11 cellular contexts compared by ENCODE assay signal in genomic region chr2:161245237-161245505, GRCh38.
DNase-seq lines count a peak whose midpoint lies in the region; ATAC-seq, FAIRE-seq and TF ChIP-seq lines count a peak whose summit lies in the region.
"Had no signal": no experiment of that assay in that cellular context is flagged by ENCODE, and none has a peak within 500 bp of the region (broad histone marks: within the 10 kb centered on the region; RNA-seq: fewer than 3 reads in every experiment).

No MANE protein-coding gene starts in this region.

- ATAC-seq in GM19035 (IDR thresholded peaks at IDR 0.05; ENCODE audit: unreplicated experiment) (peak; percentile 1), PC-3 (no peak)

- H3K9me2 ChIP-seq in PC-3 (replicated peaks; ENCODE audit: low read length): no peaks in the 10 kb centered on the region

- H3K9me3 ChIP-seq in PC-3 (ENCODE audit: low read length): no peaks in the 10 kb centered on the region
- H3K9me3 ChIP-seq in parathyroid adenoma (ENCODE audit: control insufficient read depth, low read length): no peaks in the 10 kb centered on the region

- H3K27ac ChIP-seq in PC-3 (ENCODE audit: low read length) (peak overlapping the region; percentile 10; the same call in 1 of the 2 replicates), parathyroid adenoma (peak overlapping the region; percentile 96)

- intact Hi-C loops in PC-3 (cut with micrococcal nuclease): no loop called here
- intact Hi-C loops in posterior cingulate gyrus (cut with DNase I): no loop called here

- H2AFZ ChIP-seq in PC-3 (ENCODE audit: low read length): no peak overlapping the region
- H2AFZ ChIP-seq in parathyroid adenoma: peak overlapping the region; percentile 44

- DNase-seq in PC-3: no peak
- DNase-seq in epithelial cell of esophagus (ENCODE audit: low read depth): no peak
- no peak for DNase-seq in posterior cingulate gyrus
- DNase-seq in NCI-H345 (lab: John Stamatoyannopoulos, UW): no peak
- DNase-seq in GM12891 (ENCODE audit: insufficient read length, low spot score): no peak
- no peak for DNase-seq in NOMO-1 treated with dmso at 0.1 percent for 144 hours (lab: John Stamatoyannopoulos, UW; ENCODE audit: unreplicated experiment)
- DNase-seq: foreskin fibroblast, GDM1, NCI-H146 had no signal

- no peak for FAIRE-seq in GM12891 (lab: Jason Lieb, UNC)

- H3K4me2 ChIP-seq in PC-3 (ENCODE audit: low read length) (peak overlapping the region; percentile 84), parathyroid adenoma (ENCODE audit: low read length) (no peak overlapping the region)

- H3K27me3 ChIP-seq in PC-3 (ENCODE audit: low read length) (no peaks in the 10 kb centered on the region), parathyroid adenoma (ENCODE audit: control insufficient read depth, insufficient read depth, low read length) (no peaks in the 10 kb centered on the region)

- H4K20me1 ChIP-seq in PC-3 (ENCODE audit: low read length): no peaks in the 10 kb centered on the region

- H3K4me1 ChIP-seq in PC-3 (ENCODE audit: insufficient read depth, low read length) (peaks cover 17% of the 10 kb centered on the region), parathyroid adenoma (peaks cover 25% of the 10 kb centered on the region)

- CTCF ChIA-PET in PC-3 (lab: Charles Lee): interaction anchor here (0.6 to 0.7 kb wide), 2 partner anchors 12 to 16 kb away, joined by 3 to 5 read pairs; no protein-coding TSS in a partner anchor

- TF ChIP-seq POLR2A in GM12891 (IDR thresholded peaks at IDR 0.05; ENCODE audit: low read depth, low read length): no peak

- H3K36me3 ChIP-seq in PC-3 (ENCODE audit: low read depth, low read length) (no peaks in the 10 kb centered on the region), parathyroid adenoma (ENCODE audit: control insufficient read depth, insufficient read depth, low read length) (no peaks in the 10 kb centered on the region)

- BruUV-seq in PC-3 (replicated peaks; lab: Mats Ljungman, UMichigan): no TSS peak

- peak overlapping the region; percentile 82 for H3K9ac ChIP-seq in PC-3 (ENCODE audit: low read length)
- H3K9ac ChIP-seq in parathyroid adenoma: no peak overlapping the region

- peaks cover 16% of the 10 kb centered on the region for H3K79me2 ChIP-seq in PC-3 (ENCODE audit: low read length)
- no peaks in the 10 kb centered on the region for H3K79me2 ChIP-seq in parathyroid adenoma

- H3K4me3 ChIP-seq in PC-3 (ENCODE audit: low read length) (peak overlapping the region; percentile 66), epithelial cell of esophagus (ENCODE audit: low read length) (peak overlapping the region; percentile 41), parathyroid adenoma (ENCODE audit: low read depth, low read length) (no peak overlapping the region)

- POLR2A ChIA-PET in PC-3 (lab: Charles Lee; ENCODE audit: unreplicated experiment): no interaction called here

- no peaks in the 10 kb centered on the region for H3F3A ChIP-seq in PC-3 (ENCODE audit: low read length, unreplicated experiment)

- TF ChIP-seq CTCF in PC-3 (conservative IDR thresholded peaks at IDR 0.05; ENCODE audit: low read depth, low read length) (no peak), epithelial cell of esophagus (IDR thresholded peaks at IDR 0.05; ENCODE audit: insufficient read depth, low read depth, low read length, missing control alignments) (no peak), parathyroid adenoma (IDR thresholded peaks at IDR 0.05) (no peak)

TF ChIP-seq in GM12891, 5 proteins besides CTCF, POLR2A, EP300 and RAD21:
- no peak for TF ChIP-seq PAX5 (IDR thresholded peaks at IDR 0.05; ENCODE audit: insufficient read depth, low read length, severe bottlenecking)
